29 cellular contexts compared by ENCODE assay signal in genomic region chr19:3514930-3515329, GRCh38. TPM values are rescaled to one million over a fixed set of nuclear protein-coding genes. Genes with fewer than 3 reads are reported as not detected.
DNase-seq lines count a peak whose midpoint lies in the region; ATAC-seq, FAIRE-seq and TF ChIP-seq lines count a peak whose summit lies in the region.
"Had no signal": no experiment of that assay in that cellular context is flagged by ENCODE, and none has a peak within 500 bp of the region (broad histone marks: within the 10 kb centered on the region; RNA-seq: fewer than 3 reads in every experiment).

No MANE protein-coding gene starts in this region.

- H2BK20ac ChIP-seq in H1 (ENCODE audit: low read length), result no peak overlapping the region

- H4K20me1 ChIP-seq in H1 (replicated peaks in 1 of 2; ENCODE audit: control insufficient read depth in 1 of 2, insufficient read depth in 2 of 2, low read length in 2 of 2), result peaks cover 8 to 23% of the 10 kb centered on the region in 2 experiments
- H4K20me1 ChIP-seq in osteoblast (ENCODE audit: insufficient read depth, low read length), result peaks cover 85% of the 10 kb centered on the region

- H3K9me3 Mint-ChIP-seq in CD8-positive, alpha-beta T cell, result no peaks in the 10 kb centered on the region
- H3K9me3 Mint-ChIP-seq: activated B cell treated with CpG ODN at 0.5 μM for 24 hours; activated naive CD4-positive, alpha-beta T cell treated with anti-CD3 and anti-CD28 coated beads, Interleukin-2, amount 10 ng/mL, durations not matched to agents 7 days and 5 days; stimulated activated naive CD8-positive, alpha-beta T cell treated with anti-CD3 and anti-CD28 coated beads, Interleukin-15, Interleukin-2, amounts not matched to agents 100 ng/mL and 50 ng/mL, for 24 hours had no signal

- H3K36me3 Mint-ChIP-seq in CD8-positive, alpha-beta T cell, result peaks cover 24% of the 10 kb centered on the region

- DNase-seq in CD8-positive, alpha-beta T cell, result no peak
- DNase-seq in H1 (ENCODE audit: low read depth in 1 of 2, low spot score in 2 of 2), result no peak
- peak; percentile 89 for DNase-seq in osteoblast (ENCODE audit: insufficient read length, low spot score, missing footprints)
- DNase-seq in KG1 (lab: John Stamatoyannopoulos, UW), result no peak
- DNase-seq: activated B cell treated with CpG ODN at 0.5 μM for 24 hours; activated CD4-positive, alpha-beta T cell treated with anti-CD3 and anti-CD28 coated beads, Interleukin-2, amount 50 U/mL, for 1 hour; activated naive CD4-positive, alpha-beta T cell treated with anti-CD3 and anti-CD28 coated beads, Interleukin-2, amount 10 ng/mL, durations not matched to agents 7 days and 5 days; colonic mucosa; DMS79; effector memory CD4-positive, alpha-beta T cell; foreskin keratinocyte; hippocampal formation; left colon; NCI-H1105 treated with DMSO at 0.1 percent for 48 hours; NCI-H2029; NCI-H526 treated with DMSO at 0.1 percent for 48 hours; SHP77 treated with DMSO at 0.1 percent for 48 hours; T1000 had no signal

- POLR2A ChIA-PET in CD8-positive, alpha-beta T cell (lab: Charles Lee), result interaction anchor here (0.6 kb wide), 1 partner anchor 1875 kb away, joined by 3 read pairs; no protein-coding TSS in a partner anchor
- POLR2A ChIA-PET in H1 (lab: Charles Lee; ENCODE audit: partially characterized antibody), result interaction anchor here (0.9 to 2.3 kb wide), 3 partner anchors 9 to 45 kb away, joined by 3 to 7 read pairs (median 3); partner anchors contain the start of gene FZR1

- H3K27ac Mint-ChIP-seq in CD8-positive, alpha-beta T cell, result peak overlapping the region; percentile 75
- H3K27ac Mint-ChIP-seq: stimulated activated naive CD8-positive, alpha-beta T cell treated with anti-CD3 and anti-CD28 coated beads, Interleukin-15, Interleukin-2, amounts not matched to agents 100 ng/mL and 50 ng/mL, for 24 hours had no signal

- no peaks in the 10 kb centered on the region for H3K27me3 Mint-ChIP-seq in CD8-positive, alpha-beta T cell (ENCODE audit: low read depth)
- H3K27me3 Mint-ChIP-seq: activated B cell treated with CpG ODN at 0.5 μM for 24 hours; activated naive CD4-positive, alpha-beta T cell treated with anti-CD3 and anti-CD28 coated beads, Interleukin-2, amount 10 ng/mL, durations not matched to agents 7 days and 5 days; stimulated activated naive CD8-positive, alpha-beta T cell treated with anti-CD3 and anti-CD28 coated beads, Interleukin-15, Interleukin-2, amounts not matched to agents 100 ng/mL and 50 ng/mL, for 24 hours had no signal

- no peak overlapping the region for H4K8ac ChIP-seq in H1 (ENCODE audit: extremely low read depth, insufficient read depth, low read length)

- peak overlapping the region; percentile 44; the same call in 1 of the 2 replicates for H2BK5ac ChIP-seq in H1 (ENCODE audit: low read depth, low read length)

- no peak for TF ChIP-seq RAD21 in H1 (IDR thresholded peaks at IDR 0.05 in 1 of 2, conservative IDR thresholded peaks at IDR 0.05 in 1 of 2; ENCODE audit: low read depth in 2 of 2, low read length in 2 of 2)

- H3K36me3 ChIP-seq in CD8-positive, alpha-beta T cell (ENCODE audit: insufficient read depth, low read length), result peaks cover 14% of the 10 kb centered on the region
- H3K36me3 ChIP-seq in HUES6 (ENCODE audit: control insufficient read depth, insufficient read depth, low read length) (peaks cover 11% of the 10 kb centered on the region), H1 (ENCODE audit: control insufficient read depth in 2 of 4, insufficient read depth in 4 of 4, low read length in 3 of 4) (no peaks in the 10 kb centered on the region; a peak in 1 of 8 replicates), osteoblast (ENCODE audit: insufficient read depth, low read length) (peaks cover 18% of the 10 kb centered on the region)
- H3K36me3 ChIP-seq: colonic mucosa had no signal

- H3K4me1 ChIP-seq in CD8-positive, alpha-beta T cell (ENCODE audit: insufficient read depth, low read length), result peaks cover 17% of the 10 kb centered on the region
- peaks cover 41% of the 10 kb centered on the region for H3K4me1 ChIP-seq in HUES6 (ENCODE audit: control insufficient read depth, insufficient read depth, low read length)
- H3K4me1 ChIP-seq in H1 (replicated peaks in 1 of 4; ENCODE audit: control insufficient read depth in 3 of 4, insufficient read depth in 4 of 4, low read length in 3 of 4), result peaks cover 0 to 20% (median 18%) of the 10 kb centered on the region in 4 experiments; a peak in 6 of 7 replicates
- peaks cover 17% of the 10 kb centered on the region for H3K4me1 ChIP-seq in osteoblast (ENCODE audit: insufficient read depth, low read length)

- no peak overlapping the region for H4K91ac ChIP-seq in H1 (replicated peaks; ENCODE audit: insufficient read length, low read length)

- no peak overlapping the region for H2AK5ac ChIP-seq in H1 (ENCODE audit: low read depth, low read length)

- H4K5ac ChIP-seq in H1 (ENCODE audit: insufficient read length, low read depth, low read length), result no peak overlapping the region

- H3K23ac ChIP-seq in H1 (ENCODE audit: insufficient read length), result no peak overlapping the region

- no peaks in the 10 kb centered on the region for H3K23me2 ChIP-seq in H1 (ENCODE audit: low read depth, low read length)

- peaks cover 53% of the 10 kb centered on the region for H3K4me1 Mint-ChIP-seq in CD8-positive, alpha-beta T cell (ENCODE audit: low read depth)

- H3K79me1 ChIP-seq in H1 (ENCODE audit: low read depth, low read length), result peaks cover 29% of the 10 kb centered on the region

- no peak overlapping the region for H3K4me3 ChIP-seq in CD8-positive, alpha-beta T cell (ENCODE audit: low read depth, low read length)
- H3K4me3 ChIP-seq in HUES6 (ENCODE audit: low read depth, low read length) (no peak overlapping the region), H1 (ENCODE audit: extremely low read depth in 1 of 4, insufficient read depth in 2 of 4, low read depth in 3 of 4, low read length in 4 of 4) (no peak overlapping the region), osteoblast (ENCODE audit: insufficient read depth, low read length) (no peak overlapping the region)
- H3K4me3 ChIP-seq: colonic mucosa had no signal

- H3K4me3 Mint-ChIP-seq in CD8-positive, alpha-beta T cell, result no peak overlapping the region
- H3K4me3 Mint-ChIP-seq: activated B cell treated with CpG ODN at 0.5 μM for 24 hours; activated naive CD4-positive, alpha-beta T cell treated with anti-CD3 and anti-CD28 coated beads, Interleukin-2, amount 10 ng/mL, durations not matched to agents 7 days and 5 days; stimulated activated naive CD8-positive, alpha-beta T cell treated with anti-CD3 and anti-CD28 coated beads, Interleukin-15, Interleukin-2, amounts not matched to agents 100 ng/mL and 50 ng/mL, for 24 hours had no signal

- H3K79me2 ChIP-seq in H1 (ENCODE audit: control insufficient read depth in 1 of 2, insufficient read depth in 2 of 2, low read length in 2 of 2), result peaks cover 0 to 76% of the 10 kb centered on the region in 2 experiments; a peak in 3 of 4 replicates
- peaks cover 99% of the 10 kb centered on the region for H3K79me2 ChIP-seq in osteoblast (ENCODE audit: insufficient read depth, low read length)

- no peak overlapping the region for H2BK12ac ChIP-seq in H1 (ENCODE audit: low read depth, low read length)

- no peak for FAIRE-seq in H1 (lab: Jason Lieb, UNC)

- H3K14ac ChIP-seq in H1 (ENCODE audit: insufficient read length), result no peak overlapping the region

- H3K4me2 ChIP-seq in H1 (ENCODE audit: insufficient read depth in 1 of 2, low read depth in 2 of 2, low read length in 2 of 2) (no peak overlapping the region), osteoblast (ENCODE audit: insufficient read depth, low read length) (no peak overlapping the region)

- H3K9me3 ChIP-seq in CD8-positive, alpha-beta T cell (ENCODE audit: low read length), result no peaks in the 10 kb centered on the region
- H3K9me3 ChIP-seq in HUES6 (ENCODE audit: control insufficient read depth, insufficient read depth, low read depth, low read length) (no peaks in the 10 kb centered on the region), H1 (ENCODE audit: insufficient read depth in 2 of 2, low read depth in 1 of 2, low read length in 1 of 2) (no peaks in the 10 kb centered on the region), osteoblast (ENCODE audit: low read depth, low read length) (no peaks in the 10 kb centered on the region)
- H3K9me3 ChIP-seq: colonic mucosa had no signal

- H2BK120ac ChIP-seq in H1 (replicated peaks; ENCODE audit: low read depth, low read length), result no peak overlapping the region

- H2AFZ ChIP-seq in H1 (ENCODE audit: low read length), result no peak overlapping the region
- no peak overlapping the region for H2AFZ ChIP-seq in osteoblast (ENCODE audit: low read length)

- H3K9ac ChIP-seq in HUES6 (ENCODE audit: low read length), result no peak overlapping the region
- H3K9ac ChIP-seq in H1 (replicated peaks in 1 of 4; ENCODE audit: extremely low read depth in 1 of 4, low read depth in 3 of 4, low read length in 3 of 4), result no peak overlapping the region

- H3K56ac ChIP-seq in H1 (replicated peaks; ENCODE audit: insufficient read length, low read depth, low read length), result no peak overlapping the region

- WGBS in H1 (ENCODE audit: extremely low coverage in 1 of 2, insufficient coverage in 1 of 2, insufficient read length in 1 of 2, insufficient replicate concordance in 2 of 2, low coverage in 1 of 2, low lambda C conversion rate in 2 of 2, missing lambda C conversion rate in 1 of 2), 2 experiments, result 90% methylated on average over 12 of the region's 12 CpGs; no CpG with 5 or more reads in 1 of the 2 experiments

- H3K27ac ChIP-seq in CD8-positive, alpha-beta T cell (ENCODE audit: low read depth, low read length), result no peak overlapping the region
- H3K27ac ChIP-seq in HUES6 (ENCODE audit: low read depth, low read length), result 0 out of 2 replicates have a peak overlapping the region, but pooled peaks have one; percentile 1
- no peak overlapping the region for H3K27ac ChIP-seq in H1 (ENCODE audit: low read depth, low read length)
- H3K27ac ChIP-seq in osteoblast (ENCODE audit: low read depth, low read length), result peak overlapping the region; percentile 37
- H3K27ac ChIP-seq: C4-2B, colonic mucosa, foreskin keratinocyte had no signal

- no peak overlapping the region for H3K18ac ChIP-seq in H1 (ENCODE audit: extremely low read depth, low read length)

- CTCF ChIA-PET in CD8-positive, alpha-beta T cell (lab: Charles Lee), result no interaction called here
- CTCF ChIA-PET in H1 (lab: Charles Lee; ENCODE audit: partially characterized antibody), result interaction anchor here (1.0 to 5.4 kb wide), 4 partner anchors 12 to 32 kb away, joined by 3 to 28 read pairs (median 10); partner anchors contain the start of gene DOHH

- TF ChIP-seq CTCF in CD8-positive, alpha-beta T cell (IDR thresholded peaks at IDR 0.05), result no peak
- TF ChIP-seq CTCF in H1 (IDR thresholded peaks at IDR 0.05; ENCODE audit: control extremely low read depth in 1 of 3, insufficient read depth in 1 of 3, low read depth in 1 of 3, low read length in 3 of 3), result no peak
- no peak for TF ChIP-seq CTCF in osteoblast (IDR thresholded peaks at IDR 0.05; ENCODE audit: extremely low read depth, low read depth, low read length)

- TF ChIP-seq EP300 in H1 (IDR thresholded peaks at IDR 0.05; ENCODE audit: borderline replicate concordance in 1 of 2, low read depth in 2 of 2, low read length in 2 of 2), result no peak

- no peak for ATAC-seq in CD8-positive, alpha-beta T cell
- ATAC-seq in HG03135 (IDR thresholded peaks at IDR 0.05; ENCODE audit: unreplicated experiment) (no peak), HG02610 (IDR thresholded peaks at IDR 0.05; ENCODE audit: unreplicated experiment) (no peak)
- ATAC-seq: foreskin keratinocyte, left colon, Panc1 had no signal

- no peak overlapping the region for H3K4ac ChIP-seq in H1 (replicated peaks; ENCODE audit: insufficient read length, low read depth, low read length)

- H2BK15ac ChIP-seq in H1 (ENCODE audit: low read length), result no peak overlapping the region

- intact Hi-C loops in CD8-positive, alpha-beta T cell (cut with DNase I, micrococcal nuclease), result no loop called here

- no peak for TF ChIP-seq POLR2A in H1 (IDR thresholded peaks at IDR 0.05; ENCODE audit: control extremely low read depth in 1 of 2, low read depth in 2 of 2, low read length in 2 of 2)

- no peaks in the 10 kb centered on the region for H3K27me3 ChIP-seq in CD8-positive, alpha-beta T cell (ENCODE audit: insufficient read depth, low read length)
- H3K27me3 ChIP-seq in HUES6 (ENCODE audit: control insufficient read depth, insufficient read depth, low read length), result no peaks in the 10 kb centered on the region
- no peaks in the 10 kb centered on the region for H3K27me3 ChIP-seq in H1 (replicated peaks in 1 of 4; ENCODE audit: control insufficient read depth in 3 of 4, extremely low read depth in 1 of 4, insufficient read depth in 3 of 4, low read length in 3 of 4)
- H3K27me3 ChIP-seq in osteoblast (ENCODE audit: insufficient read depth, low read length), result no peaks in the 10 kb centered on the region
- H3K27me3 ChIP-seq: colonic mucosa, foreskin keratinocyte had no signal

RNA-seq across cellular contexts. Expression of gene FZR1, which starts 8.8 kb away (rescaled TPM):
- 100 to 1,000 TPM; 130 to 142 TPM for total RNA-seq in CD8-positive, alpha-beta T cell
- total RNA-seq in H1 (2021; fragmentation: NEBNext Ultra II Directional; extraction: Animal tissue kit (Norgen Biotek cat#: 25700)), result 35.5 and 36.9 TPM in 2 replicates
- 21.6 and 35.0 TPM in 2 replicates for polyA plus RNA-seq in H1 (2011; rRNA removed)
- 24.1 TPM for polyA plus RNA-seq in H1 (2011; cell fraction: cytosol; rRNA removed)
- polyA plus RNA-seq in H1 (2011; cell fraction: nucleus; rRNA removed), result 109 TPM
- 26.5 to 36.4 TPM (median 30.8 TPM) in 4 replicates for polyA plus RNA-seq in H1 (2012, experiment 1 of 2)
- 19.9 TPM for polyA plus RNA-seq in H1 (2012, experiment 2 of 2)
- polyA plus RNA-seq in H1 (2013, experiment 1 of 2), result 21.4 TPM
- 20.2 TPM for polyA plus RNA-seq in H1 (2013, experiment 2 of 2)
- 20.4 and 21.5 TPM in 2 replicates for polyA minus RNA-seq in H1 (2011; rRNA and poly(A)+ RNA removed)
- 32.5 TPM for polyA minus RNA-seq in H1 (2011; cell fraction: cytosol; rRNA and poly(A)+ RNA removed)
- 35.9 TPM for polyA minus RNA-seq in H1 (2011; cell fraction: nucleus; rRNA and poly(A)+ RNA removed)
- total RNA-seq in osteoblast, result 36.6 and 39.5 TPM in 2 replicates

RNA-seq across cellular contexts. Expression of gene DOHH, which starts 14.5 kb away (rescaled TPM):
- 1 to 10 TPM; 3.4 to 3.9 TPM for total RNA-seq in CD8-positive, alpha-beta T cell
- 17.7 and 19.1 TPM in 2 replicates for total RNA-seq in H1 (2021; fragmentation: NEBNext Ultra II Directional; extraction: Animal tissue kit (Norgen Biotek cat#: 25700))
- polyA plus RNA-seq in H1 (2011; rRNA removed), result 7.3 and 12.7 TPM in 2 replicates
- polyA plus RNA-seq in H1 (2011; cell fraction: cytosol; rRNA removed), result 15.9 TPM
- polyA plus RNA-seq in H1 (2011; cell fraction: nucleus; rRNA removed), result 11.2 TPM
- polyA plus RNA-seq in H1 (2012, experiment 1 of 2), result 10.4 to 19.5 TPM (median 17.7 TPM) in 4 replicates
- 10.3 TPM for polyA plus RNA-seq in H1 (2012, experiment 2 of 2)
- polyA plus RNA-seq in H1 (2013, experiment 1 of 2), result 5.3 TPM
- polyA plus RNA-seq in H1 (2013, experiment 2 of 2), result 5.6 TPM
- 2.0 and 2.4 TPM in 2 replicates for polyA minus RNA-seq in H1 (2011; rRNA and poly(A)+ RNA removed)
- 8.9 TPM for polyA minus RNA-seq in H1 (2011; cell fraction: cytosol; rRNA and poly(A)+ RNA removed)
- 8.9 TPM for polyA minus RNA-seq in H1 (2011; cell fraction: nucleus; rRNA and poly(A)+ RNA removed)
- 7.7 and 8.3 TPM in 2 replicates for total RNA-seq in osteoblast

RNA-seq across cellular contexts. Expression of gene TEKTIP1, which starts 24.0 kb away (rescaled TPM):
- 1 to 10 TPM; 5.2 to 6.4 TPM for total RNA-seq in CD8-positive, alpha-beta T cell
- total RNA-seq in H1 (2021; fragmentation: NEBNext Ultra II Directional; extraction: Animal tissue kit (Norgen Biotek cat#: 25700)), result 1.0 and 1.1 TPM in 2 replicates
- polyA plus RNA-seq in H1 (2011; rRNA removed), result 0.49 TPM in 1 of 2 replicates, not detected in the other
- 0.34 TPM for polyA plus RNA-seq in H1 (2011; cell fraction: cytosol; rRNA removed)
- 6.0 TPM for polyA plus RNA-seq in H1 (2011; cell fraction: nucleus; rRNA removed)
- polyA plus RNA-seq in H1 (2012, experiment 1 of 2), result 0.94 to 2.2 TPM (median 1.6 TPM) in 3 of 4 replicates, not detected in the other
- polyA plus RNA-seq in H1 (2012, experiment 2 of 2), result 1.3 TPM
- 0.45 TPM for polyA plus RNA-seq in H1 (2013, experiment 1 of 2)
- polyA plus RNA-seq in H1 (2013, experiment 2 of 2), result 0.17 TPM
- 0.32 TPM in 1 of 2 replicates, not detected in the other for polyA minus RNA-seq in H1 (2011; rRNA and poly(A)+ RNA removed)
- not detected for polyA minus RNA-seq in H1 (2011; cell fraction: cytosol; rRNA and poly(A)+ RNA removed)
- polyA minus RNA-seq in H1 (2011; cell fraction: nucleus; rRNA and poly(A)+ RNA removed), result not detected
- not detected in 2 replicates for total RNA-seq in osteoblast
- total RNA-seq: foreskin keratinocyte, skeletal muscle tissue had no signal
- polyA plus RNA-seq: AG04450, foreskin keratinocyte had no signal

RNA-seq across cellular contexts. Expression of gene SMIM44, which starts 31.7 kb away (rescaled TPM):
- not detected for total RNA-seq in CD8-positive, alpha-beta T cell
- not detected in 2 replicates for total RNA-seq in H1 (2021; fragmentation: NEBNext Ultra II Directional; extraction: Animal tissue kit (Norgen Biotek cat#: 25700))
- polyA plus RNA-seq in H1 (2011; rRNA removed), result not detected in 2 replicates
- not detected for polyA plus RNA-seq in H1 (2011; cell fraction: cytosol; rRNA removed)
- polyA plus RNA-seq in H1 (2011; cell fraction: nucleus; rRNA removed), result not detected
- polyA plus RNA-seq in H1 (2012, experiment 1 of 2), result not detected in 4 replicates
- polyA plus RNA-seq in H1 (2012, experiment 2 of 2), result not detected
- polyA plus RNA-seq in H1 (2013, experiment 1 of 2), result not detected
- polyA plus RNA-seq in H1 (2013, experiment 2 of 2), result not detected
- not detected in 2 replicates for polyA minus RNA-seq in H1 (2011; rRNA and poly(A)+ RNA removed)
- polyA minus RNA-seq in H1 (2011; cell fraction: cytosol; rRNA and poly(A)+ RNA removed), result not detected
- polyA minus RNA-seq in H1 (2011; cell fraction: nucleus; rRNA and poly(A)+ RNA removed), result not detected
- total RNA-seq in osteoblast, result not detected in 2 replicates
- total RNA-seq: activated B cell treated with CpG ODN at 0.5 μM for 24 hours, foreskin keratinocyte, MCF 10A, skeletal muscle tissue had no signal
- polyA plus RNA-seq: AG04450, esophagus, foreskin keratinocyte, thymus had no signal

RNA-seq across cellular contexts. Expression of gene SMIM24, which starts 34.6 kb away (rescaled TPM):
- under 1 TPM in 1 of 2 experiments, not detected in 1; 0.56 TPM for total RNA-seq in CD8-positive, alpha-beta T cell
- total RNA-seq in H1 (2021; fragmentation: NEBNext Ultra II Directional; extraction: Animal tissue kit (Norgen Biotek cat#: 25700)), result 3.3 and 3.8 TPM in 2 replicates
- polyA plus RNA-seq in H1 (2011; rRNA removed), result 4.5 and 7.4 TPM in 2 replicates
- 8.6 TPM for polyA plus RNA-seq in H1 (2011; cell fraction: cytosol; rRNA removed)
- polyA plus RNA-seq in H1 (2011; cell fraction: nucleus; rRNA removed), result 5.1 TPM
- 5.1 to 7.6 TPM (median 7.3 TPM) in 4 replicates for polyA plus RNA-seq in H1 (2012, experiment 1 of 2)
- 9.2 TPM for polyA plus RNA-seq in H1 (2012, experiment 2 of 2)
- polyA plus RNA-seq in H1 (2013, experiment 1 of 2), result 9.3 TPM
- polyA plus RNA-seq in H1 (2013, experiment 2 of 2), result 8.5 TPM
- 1.1 and 3.4 TPM in 2 replicates for polyA minus RNA-seq in H1 (2011; rRNA and poly(A)+ RNA removed)
- polyA minus RNA-seq in H1 (2011; cell fraction: cytosol; rRNA and poly(A)+ RNA removed), result not detected
- polyA minus RNA-seq in H1 (2011; cell fraction: nucleus; rRNA and poly(A)+ RNA removed), result 2.8 TPM
- total RNA-seq in osteoblast, result not detected in 2 replicates
- total RNA-seq: activated B cell treated with CpG ODN at 0.5 μM for 24 hours, foreskin keratinocyte, MCF 10A, skeletal muscle tissue had no signal

Comparison
In these comparisons a context has a peak if more than half of its experiments do, and no peak if none do; other contexts are left out.
1. H3K27ac ChIP-seq: peak in HUES6 (single experiment) and osteoblast (single experiment); none in CD8-positive, alpha-beta T cell (single experiment) and H1 (single experiment).